Comparison of ENCODE assay signal across 1 cellular context in genomic region chr9:92669890-92670708, GRCh38.
TF ChIP-seq lines count a peak whose summit lies in the region.

Gene IPPK, minus strand, starts transcription at chr9:92670131. Its CDS starts 143 bp downstream, at chr9:92669988.

TF ChIP-seq in GM12878, 131 proteins besides CTCF, POLR2A, EP300 and RAD21 (continued from another document and continues in another):
- TF ChIP-seq SRF (IDR thresholded peaks at IDR 0.05; ENCODE audit: low read depth in 2 of 2, low read length in 2 of 2), result peak in 1 of 2 experiments; percentile 81; a peak in 2 of 4 replicates
- no peak for TF ChIP-seq ATF2 (IDR thresholded peaks at IDR 0.05; ENCODE audit: low read length)
- peak; percentile 35; the same call in 1 of the 2 replicates for TF ChIP-seq JUND (IDR thresholded peaks at IDR 0.05; ENCODE audit: low read depth, low read length)
- TF ChIP-seq IRF5 (IDR thresholded peaks at IDR 0.05; ENCODE audit: borderline replicate concordance), result no peak
- TF ChIP-seq BHLHE40 (IDR thresholded peaks at IDR 0.05; ENCODE audit: borderline replicate concordance in 1 of 2, low read depth in 2 of 2, low read length in 1 of 2), result peak in 1 of 2 experiments; percentile 77; a peak in 3 of 4 replicates
- TF ChIP-seq ZNF217 (IDR thresholded peaks at IDR 0.05), result 0 out of 2 replicates have a peak, but pooled peaks have one; percentile 44
- no peak for TF ChIP-seq ZNF592 (IDR thresholded peaks at IDR 0.05)
- peak; percentile 58 for TF ChIP-seq RUNX3 (IDR thresholded peaks at IDR 0.05; ENCODE audit: low read length)
- no peak for TF ChIP-seq BCLAF1 (IDR thresholded peaks at IDR 0.05)
- TF ChIP-seq NKRF (conservative IDR thresholded peaks at IDR 0.05), result peak; percentile 86
- peak; percentile 91 for TF ChIP-seq DPF2 (IDR thresholded peaks at IDR 0.05)
- TF ChIP-seq CHD4 (IDR thresholded peaks at IDR 0.05), result no peak
- no peak; the same call in none of the 2 replicates for TF ChIP-seq MAX (IDR thresholded peaks at IDR 0.05; ENCODE audit: low read depth, low read length)
- no peak for TF ChIP-seq E2F4 (IDR thresholded peaks at IDR 0.05; ENCODE audit: low read depth, low read length)
- no peak for TF ChIP-seq PAX8 (IDR thresholded peaks at IDR 0.05)
- TF ChIP-seq SUPT20H (IDR thresholded peaks at IDR 0.05; ENCODE audit: borderline replicate concordance, control insufficient read depth, low read depth, low read length), result no peak
- TF ChIP-seq MYB (IDR thresholded peaks at IDR 0.05; ENCODE audit: borderline replicate concordance, low read depth, low read length), result no peak
- TF ChIP-seq E2F8 (IDR thresholded peaks at IDR 0.05; ENCODE audit: low read depth, partially characterized antibody), result peak; percentile 91
- TF ChIP-seq POLR2AphosphoS5 (IDR thresholded peaks at IDR 0.05; ENCODE audit: low read length), result peak; percentile 88
- peak; percentile 24 for TF ChIP-seq SP1 (IDR thresholded peaks at IDR 0.05; ENCODE audit: low read depth, low read length)
- TF ChIP-seq SMAD1 (IDR thresholded peaks at IDR 0.05; ENCODE audit: low read depth, partially characterized antibody), result peak; percentile 54
- no peak for TF ChIP-seq PRDM15 (CRISPR knock-in tag; IDR thresholded peaks at IDR 0.05)
- no peak for TF ChIP-seq NRF1 (conservative IDR thresholded peaks at IDR 0.05; ENCODE audit: low read depth, low read length)
- no peak for TF ChIP-seq CBX3 (IDR thresholded peaks at IDR 0.05; ENCODE audit: borderline replicate concordance, low read depth)
- TF ChIP-seq NBN (IDR thresholded peaks at IDR 0.05), result peak; percentile 76
- peak; percentile 45 to 98; a peak in 2 of 4 replicates for TF ChIP-seq ETV6 (conservative IDR thresholded peaks at IDR 0.05 in 1 of 2, IDR thresholded peaks at IDR 0.05 in 1 of 2; ENCODE audit: borderline replicate concordance in 1 of 2, low read depth in 1 of 2)
- TF ChIP-seq FOXK2 (IDR thresholded peaks at IDR 0.05), result no peak
- peak; percentile 4 for TF ChIP-seq PBX3 (IDR thresholded peaks at IDR 0.05; ENCODE audit: insufficient replicate concordance, low read depth, low read length)
- no peak for TF ChIP-seq SPI1 (IDR thresholded peaks at IDR 0.05; ENCODE audit: borderline replicate concordance, insufficient read depth, low read depth, low read length)
